ENCODE assay signal across 1 cellular context in genomic region chr2:180057706-180058412, GRCh38.
TF ChIP-seq lines count a peak whose summit lies in the region.

No MANE protein-coding gene starts in this region.

TF ChIP-seq in K562, 482 proteins besides CTCF, POLR2A, EP300 and RAD21:
- TF ChIP-seq ZSCAN32 (CRISPR knock-in tag; IDR thresholded peaks at IDR 0.05) (no peak), SREBF2 (CRISPR knock-in tag; IDR thresholded peaks at IDR 0.05) (no peak), PRDM10 (IDR thresholded peaks at IDR 0.05; ENCODE audit: partially characterized antibody) (no peak), ATF4 (CRISPR knock-in tag; IDR thresholded peaks at IDR 0.05) (no peak), XRCC5 (IDR thresholded peaks at IDR 0.05; ENCODE audit: low read depth, low read length) (no peak), ZNF551 (CRISPR knock-in tag; IDR thresholded peaks at IDR 0.05) (no peak), ADNP (tag; IDR thresholded peaks at IDR 0.05) (no peak), PTTG1 (tag; IDR thresholded peaks at IDR 0.05; ENCODE audit: low read depth) (no peak), ARID2 (IDR thresholded peaks at IDR 0.05) (no peak)
